In genomic region chr9:818958-819357, GRCh38 we compare ENCODE assay signal across 22 cellular contexts. TPM values are rescaled to one million over a fixed set of nuclear protein-coding genes. Genes with fewer than 3 reads are reported as not detected.
"Had no signal": no experiment of that assay in that cellular context is flagged by ENCODE, and none has a peak within 500 bp of the region (broad histone marks: within the 10 kb centered on the region; RNA-seq: fewer than 3 reads in every experiment).

No MANE protein-coding gene starts in this region.

- H3K27me3 ChIP-seq: colonic mucosa, esophagus squamous epithelium, heart right ventricle, ovary, transverse colon had no signal

- H3K36me3 ChIP-seq: colonic mucosa, esophagus squamous epithelium, heart right ventricle, lower lobe of right lung, ovary, thoracic aorta, transverse colon had no signal

- H3K4me1 ChIP-seq: colonic mucosa, heart right ventricle, transverse colon had no signal

- ATAC-seq: lower lobe of right lung; natural killer cell; right cardiac atrium; stimulated activated memory B cell treated with anti-CD40 and anti-IgM and Interleukin-4, amounts not matched to agents 10 μg/mL and 1 μg/mL and 100 μg/mL, for 72 hours had no signal

- DNase-seq: colonic mucosa; dermis blood vessel endothelial cell; esophagus squamous epithelium; heart right ventricle; hypothalamus; kidney glomerular epithelial cell; lower lobe of right lung; natural killer cell; ovary; right cardiac atrium; stimulated activated CD4-positive, alpha-beta T cell treated with anti-CD3 and anti-CD28 coated beads, Interleukin-4, amount 100 ng/mL, for 24 hours; transverse colon had no signal

- H3K9me3 ChIP-seq: colonic mucosa, esophagus squamous epithelium, heart right ventricle, lower lobe of right lung, ovary, thoracic aorta, transverse colon had no signal

- H3K27ac ChIP-seq: colonic mucosa, esophagus squamous epithelium, heart right ventricle, lower lobe of right lung, ovary, thoracic aorta, transverse colon had no signal

- H3K4me3 ChIP-seq: colonic mucosa, esophagus squamous epithelium, heart right ventricle, lower lobe of right lung, ovary, thoracic aorta, transverse colon had no signal

RNA-seq across cellular contexts. Expression of gene DMRT1, which starts 22.5 kb away (rescaled TPM):
- total RNA-seq: cerebellum, colonic mucosa, dermis blood vessel endothelial cell, epithelial cell of proximal tubule, esophagus squamous epithelium, heart right ventricle, lower lobe of right lung, mesothelial cell of epicardium, mucosa of gallbladder, myocyte, natural killer cell, neural crest cell, ovary, posterior vena cava, right cardiac atrium, thoracic aorta, transverse colon, ureter had no signal
